Comparison of ENCODE assay signal across 2 cellular contexts in the genomic region with DNA sequence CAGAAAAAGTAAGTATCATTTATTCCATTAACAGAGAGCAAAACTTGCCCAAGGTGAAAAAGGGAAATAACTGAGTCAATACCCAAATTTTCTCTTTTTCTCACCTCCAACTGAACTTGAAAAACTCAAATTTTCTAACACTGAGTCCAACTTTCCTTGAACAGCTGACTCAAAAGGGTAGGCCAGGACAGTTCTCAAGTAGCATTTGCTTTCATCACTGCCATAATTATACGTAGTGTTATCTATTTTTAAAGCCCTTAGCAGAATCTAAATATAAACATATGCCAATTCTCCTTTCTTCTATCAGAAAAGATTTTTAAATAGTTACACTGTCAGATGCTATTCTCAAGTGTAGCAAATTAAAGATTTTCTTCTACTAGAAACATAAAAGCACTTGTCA.
A peak's percentile ranks its signal among the peaks of the same experiment; 100 is the strongest.
TF ChIP-seq lines count a peak whose summit lies in the region.

No MANE protein-coding gene starts in this region.

TF ChIP-seq in IMR-90, 13 proteins besides CTCF, POLR2A, EP300 and RAD21:
- TF ChIP-seq, protein P1, sequence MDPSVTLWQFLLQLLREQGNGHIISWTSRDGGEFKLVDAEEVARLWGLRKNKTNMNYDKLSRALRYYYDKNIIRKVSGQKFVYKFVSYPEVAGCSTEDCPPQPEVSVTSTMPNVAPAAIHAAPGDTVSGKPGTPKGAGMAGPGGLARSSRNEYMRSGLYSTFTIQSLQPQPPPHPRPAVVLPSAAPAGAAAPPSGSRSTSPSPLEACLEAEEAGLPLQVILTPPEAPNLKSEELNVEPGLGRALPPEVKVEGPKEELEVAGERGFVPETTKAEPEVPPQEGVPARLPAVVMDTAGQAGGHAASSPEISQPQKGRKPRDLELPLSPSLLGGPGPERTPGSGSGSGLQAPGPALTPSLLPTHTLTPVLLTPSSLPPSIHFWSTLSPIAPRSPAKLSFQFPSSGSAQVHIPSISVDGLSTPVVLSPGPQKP (IDR thresholded peaks at IDR 0.05; ENCODE audit: borderline replicate concordance, low read depth, low read length): no peak
- TF ChIP-seq, protein P2, sequence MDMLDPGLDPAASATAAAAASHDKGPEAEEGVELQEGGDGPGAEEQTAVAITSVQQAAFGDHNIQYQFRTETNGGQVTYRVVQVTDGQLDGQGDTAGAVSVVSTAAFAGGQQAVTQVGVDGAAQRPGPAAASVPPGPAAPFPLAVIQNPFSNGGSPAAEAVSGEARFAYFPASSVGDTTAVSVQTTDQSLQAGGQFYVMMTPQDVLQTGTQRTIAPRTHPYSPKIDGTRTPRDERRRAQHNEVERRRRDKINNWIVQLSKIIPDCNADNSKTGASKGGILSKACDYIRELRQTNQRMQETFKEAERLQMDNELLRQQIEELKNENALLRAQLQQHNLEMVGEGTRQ (IDR thresholded peaks at IDR 0.05; ENCODE audit: low read depth, low read length): no peak
- TF ChIP-seq MXI1 (IDR thresholded peaks at IDR 0.05; ENCODE audit: borderline replicate concordance, low read depth, low read length): no peak
- TF ChIP-seq RFX5 (IDR thresholded peaks at IDR 0.05; ENCODE audit: low read depth, low read length): no peak
- no peak for TF ChIP-seq MAZ (IDR thresholded peaks at IDR 0.05; ENCODE audit: borderline replicate concordance, low read depth, low read length)
- TF ChIP-seq CHD1 (IDR thresholded peaks at IDR 0.05; ENCODE audit: low read depth, low read length): no peak
- no peak for TF ChIP-seq RCOR1 (IDR thresholded peaks at IDR 0.05; ENCODE audit: insufficient replicate concordance, low read length)
- TF ChIP-seq MAFK (IDR thresholded peaks at IDR 0.05; ENCODE audit: low read depth, low read length): no peak
- no peak for TF ChIP-seq CEBPB (IDR thresholded peaks at IDR 0.05; ENCODE audit: low read depth, low read length)
- no peak for TF ChIP-seq SMC3 (IDR thresholded peaks at IDR 0.05; ENCODE audit: low read depth, low read length)
- no peak for TF ChIP-seq BHLHE40 (IDR thresholded peaks at IDR 0.05; ENCODE audit: low read depth, low read length)
- no peak for TF ChIP-seq NFE2L2 (IDR thresholded peaks at IDR 0.05; ENCODE audit: low read depth, low read length)
- TF ChIP-seq FOS (IDR thresholded peaks at IDR 0.05; ENCODE audit: low read depth, low read length): no peak

TF ChIP-seq in GM12878, 131 proteins besides CTCF, POLR2A, EP300 and RAD21:
- TF ChIP-seq MEF2A (IDR thresholded peaks at IDR 0.05; ENCODE audit: insufficient read depth, low read depth, low read length) (0 out of 2 replicates have a peak, but pooled peaks have one; percentile 20), RBBP5 (conservative IDR thresholded peaks at IDR 0.05) (no peak)
- TF ChIP-seq, protein P3, sequence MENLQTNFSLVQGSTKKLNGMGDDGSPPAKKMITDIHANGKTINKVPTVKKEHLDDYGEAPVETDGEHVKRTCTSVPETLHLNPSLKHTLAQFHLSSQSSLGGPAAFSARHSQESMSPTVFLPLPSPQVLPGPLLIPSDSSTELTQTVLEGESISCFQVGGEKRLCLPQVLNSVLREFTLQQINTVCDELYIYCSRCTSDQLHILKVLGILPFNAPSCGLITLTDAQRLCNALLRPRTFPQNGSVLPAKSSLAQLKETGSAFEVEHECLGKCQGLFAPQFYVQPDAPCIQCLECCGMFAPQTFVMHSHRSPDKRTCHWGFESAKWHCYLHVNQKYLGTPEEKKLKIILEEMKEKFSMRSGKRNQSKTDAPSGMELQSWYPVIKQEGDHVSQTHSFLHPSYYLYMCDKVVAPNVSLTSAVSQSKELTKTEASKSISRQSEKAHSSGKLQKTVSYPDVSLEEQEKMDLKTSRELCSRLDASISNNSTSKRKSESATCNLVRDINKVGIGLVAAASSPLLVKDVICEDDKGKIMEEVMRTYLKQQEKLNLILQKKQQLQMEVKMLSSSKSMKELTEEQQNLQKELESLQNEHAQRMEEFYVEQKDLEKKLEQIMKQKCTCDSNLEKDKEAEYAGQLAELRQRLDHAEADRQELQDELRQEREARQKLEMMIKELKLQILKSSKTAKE (IDR thresholded peaks at IDR 0.05; ENCODE audit: low read depth, poor library complexity, severe bottlenecking): no peak
TF ChIP-seq in GM12878: peak in this region for 1.
